ENCODE assay signal across 3 cellular contexts in the genomic region with DNA sequence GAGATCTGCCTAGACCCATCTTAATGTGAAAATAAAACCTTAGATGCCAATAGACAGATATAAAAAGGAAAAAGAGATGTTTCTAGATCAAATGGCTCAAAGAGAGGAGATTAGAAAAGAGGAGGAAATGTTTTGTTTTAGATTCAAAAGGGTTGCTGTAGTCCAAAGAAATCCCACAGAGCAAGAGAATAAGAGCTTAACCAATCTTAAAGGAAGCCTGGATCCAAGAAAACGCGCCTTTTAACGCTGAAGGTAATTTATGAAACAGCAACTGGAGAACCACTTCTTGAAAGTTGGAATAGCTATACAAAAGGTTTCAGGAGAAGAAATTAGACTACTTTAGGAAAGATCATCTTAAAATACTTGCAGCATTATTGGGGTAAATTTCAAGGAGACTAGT.
"Had no signal": no experiment of that assay in that cellular context is flagged by ENCODE, and none has a peak within 500 bp of the region (broad histone marks: within the 10 kb centered on the region; RNA-seq: fewer than 3 reads in every experiment).

No MANE protein-coding gene starts in this region.

- ATAC-seq: GM12878 had no signal

- DNase-seq: GDM1, GF-D8 had no signal

- H3K4me3 ChIP-seq: GM12878 had no signal
